Comparison of ENCODE assay signal across 1 cellular context in genomic region chr6:110179406-110180227, GRCh38.
TF ChIP-seq lines count a peak whose summit lies in the region.

Gene WASF1 (minus strand): TSS chr6:110179670. CDS start chr6:110127601, 52,069 bp downstream.

TF ChIP-seq in HEK293, 187 proteins besides CTCF, POLR2A, EP300 and RAD21 (continued from another document and continues in another):
- no peak for TF ChIP-seq ZNF280C (tag by site-specific recombination; IDR thresholded peaks at IDR 0.05)
- no peak for TF ChIP-seq ZNF518A (tag by site-specific recombination; conservative IDR thresholded peaks at IDR 0.05; ENCODE audit: low read depth)
- TF ChIP-seq ZNF621 (tag by site-specific recombination; IDR thresholded peaks at IDR 0.05) = no peak
- no peak for TF ChIP-seq ZNF266 (tag by site-specific recombination; IDR thresholded peaks at IDR 0.05; ENCODE audit: low read depth)
- peak; percentile 96 for TF ChIP-seq PATZ1 (tag by site-specific recombination; IDR thresholded peaks at IDR 0.05)
- TF ChIP-seq ZNF561 (tag by site-specific recombination; IDR thresholded peaks at IDR 0.05; ENCODE audit: borderline replicate concordance) = peak; percentile 78
- no peak for TF ChIP-seq ATF2 (tag by site-specific recombination; IDR thresholded peaks at IDR 0.05; ENCODE audit: low read depth)
- TF ChIP-seq ZNF398 (tag by site-specific recombination; IDR thresholded peaks at IDR 0.05) = peak; percentile 69; the same call in 1 of the 2 replicates
- peak; percentile 82 for TF ChIP-seq ZXDB (tag by site-specific recombination; IDR thresholded peaks at IDR 0.05)
- peak; percentile 92 for TF ChIP-seq ZEB2 (tag by site-specific recombination; IDR thresholded peaks at IDR 0.05)
- no peak for TF ChIP-seq ZNF48 (tag by site-specific recombination; IDR thresholded peaks at IDR 0.05)
- no peak for TF ChIP-seq ZNF16 (tag by site-specific recombination; IDR thresholded peaks at IDR 0.05; ENCODE audit: low read depth)
- TF ChIP-seq ZNF239 (tag by site-specific recombination; IDR thresholded peaks at IDR 0.05) = no peak
- peak; percentile 71 for TF ChIP-seq ZIC2 (tag by site-specific recombination; IDR thresholded peaks at IDR 0.05)
- peak; percentile 89 for TF ChIP-seq KLF8 (tag by site-specific recombination; IDR thresholded peaks at IDR 0.05)
- TF ChIP-seq ZNF701 (tag by site-specific recombination; IDR thresholded peaks at IDR 0.05) = peak; percentile 79
- TF ChIP-seq TSHZ1 (tag by site-specific recombination; IDR thresholded peaks at IDR 0.05; ENCODE audit: borderline replicate concordance) = peak; percentile 46; the same call in 1 of the 2 replicates
- peak; percentile 80; the same call in 1 of the 2 replicates for TF ChIP-seq KLF7 (tag by site-specific recombination; IDR thresholded peaks at IDR 0.05; ENCODE audit: borderline replicate concordance)
- no peak for TF ChIP-seq ZBTB44 (tag by site-specific recombination; IDR thresholded peaks at IDR 0.05)
- no peak for TF ChIP-seq OSR2 (tag by site-specific recombination; IDR thresholded peaks at IDR 0.05)
- TF ChIP-seq KLF9 (tag by site-specific recombination; IDR thresholded peaks at IDR 0.05; ENCODE audit: low read depth) = peak; percentile 98
- no peak for TF ChIP-seq SCRT1 (tag by site-specific recombination; IDR thresholded peaks at IDR 0.05; ENCODE audit: borderline replicate concordance)
- peak; percentile 64; the same call in 1 of the 2 replicates for TF ChIP-seq ZFP37 (tag by site-specific recombination; IDR thresholded peaks at IDR 0.05)
- TF ChIP-seq ZNF433 (tag by site-specific recombination; IDR thresholded peaks at IDR 0.05; ENCODE audit: low read depth) = no peak
- TF ChIP-seq EGR2 (tag by site-specific recombination; IDR thresholded peaks at IDR 0.05; ENCODE audit: low read depth) = peak; percentile 87
- TF ChIP-seq ZNF692 (tag by site-specific recombination; IDR thresholded peaks at IDR 0.05) = peak; percentile 95
- TF ChIP-seq ZNF449 (tag by site-specific recombination; IDR thresholded peaks at IDR 0.05) = no peak
- TF ChIP-seq ZSCAN5A (tag by site-specific recombination; IDR thresholded peaks at IDR 0.05) = peak; percentile 30; the same call in 1 of the 2 replicates
- no peak for TF ChIP-seq ZNF292 (tag by site-specific recombination; IDR thresholded peaks at IDR 0.05; ENCODE audit: borderline replicate concordance, low read depth)
- TF ChIP-seq ZNF670 (tag by site-specific recombination; IDR thresholded peaks at IDR 0.05; ENCODE audit: low read depth) = no peak
- peak; percentile 93 for TF ChIP-seq ZNF501 (tag by site-specific recombination; IDR thresholded peaks at IDR 0.05)
- TF ChIP-seq SP3 (tag by site-specific recombination; IDR thresholded peaks at IDR 0.05) = peak; percentile 99
- no peak for TF ChIP-seq ZNF791 (tag by site-specific recombination; IDR thresholded peaks at IDR 0.05)
